ENCODE assay signal across 8 cellular contexts in genomic region chr19:12293771-12294307, GRCh38. TPM values are rescaled to one million over a fixed set of nuclear protein-coding genes. Genes with fewer than 3 reads are reported as not detected.
DNase-seq lines count a peak whose midpoint lies in the region; ATAC-seq and TF ChIP-seq lines count a peak whose summit lies in the region.

No MANE protein-coding gene starts in this region.

- peaks cover 45% of the 10 kb centered on the region for H3K4me1 Mint-ChIP-seq in activated CD4-positive, alpha-beta T cell treated with anti-CD3 and anti-CD28 coated beads, Interleukin-2, amount 10 ng/mL, durations not matched to agents 7 days and 5 days

- 4% methylated on average over 20 of the region's 20 CpGs for WGBS in ectodermal cell, 2 experiments

- H3K4me3 ChIP-seq in ectodermal cell (ENCODE audit: insufficient read depth, low read depth, low read length) (peak overlapping the region; percentile 65), lower lobe of right lung (peak overlapping the region; percentile 85)

- no peak for TF ChIP-seq CTCF in lower lobe of right lung (IDR thresholded peaks at IDR 0.05)

- peaks cover 57% of the 10 kb centered on the region for H3K36me3 Mint-ChIP-seq in activated CD4-positive, alpha-beta T cell treated with anti-CD3 and anti-CD28 coated beads, Interleukin-2, amount 10 ng/mL, durations not matched to agents 7 days and 5 days (ENCODE audit: low read depth)

- no peaks in the 10 kb centered on the region for H3K9me3 ChIP-seq in ectodermal cell (ENCODE audit: control insufficient read depth, low read length)
- no peaks in the 10 kb centered on the region for H3K9me3 ChIP-seq in lower lobe of right lung

- H3K27ac Mint-ChIP-seq in activated CD4-positive, alpha-beta T cell treated with anti-CD3 and anti-CD28 coated beads, Interleukin-2, amount 10 ng/mL, durations not matched to agents 7 days and 5 days: peak overlapping the region; percentile 98

- POLR2A ChIA-PET in activated CD4-positive, alpha-beta T cell treated with anti-CD3 and anti-CD28 coated beads, Interleukin-2, amount 10 ng/mL, durations not matched to agents 7 days and 5 days (lab: Charles Lee): interaction anchor here (0.9 to 1.6 kb wide), 2 partner anchors 38 to 40 kb away, joined by 6 read pairs; partner anchors contain the start of gene ZNF563

- H3K27ac ChIP-seq in ectodermal cell (ENCODE audit: insufficient read depth, low read depth, low read length, poor library complexity, severe bottlenecking) (peak overlapping the region; percentile 94), lower lobe of right lung (peak overlapping the region; percentile 97)

- H3K27me3 Mint-ChIP-seq in activated CD4-positive, alpha-beta T cell treated with anti-CD3 and anti-CD28 coated beads, Interleukin-2, amount 10 ng/mL, durations not matched to agents 7 days and 5 days: no peaks in the 10 kb centered on the region

- peaks cover 6% of the 10 kb centered on the region for H3K4me1 ChIP-seq in ectodermal cell (ENCODE audit: control insufficient read depth, insufficient read depth, low read length)
- H3K4me1 ChIP-seq in lower lobe of right lung: peaks cover 41% of the 10 kb centered on the region

- peaks cover 28% of the 10 kb centered on the region for H3K9me3 Mint-ChIP-seq in activated CD4-positive, alpha-beta T cell treated with anti-CD3 and anti-CD28 coated beads, Interleukin-2, amount 10 ng/mL, durations not matched to agents 7 days and 5 days

- H3K27me3 ChIP-seq in ectodermal cell (ENCODE audit: control insufficient read depth, insufficient read depth, low read length, poor library complexity, severe bottlenecking) (no peaks in the 10 kb centered on the region), lower lobe of right lung (ENCODE audit: low read depth) (no peaks in the 10 kb centered on the region)

- H3K36me3 ChIP-seq in ectodermal cell (ENCODE audit: control insufficient read depth, insufficient read depth, low read length): no peaks in the 10 kb centered on the region
- no peaks in the 10 kb centered on the region for H3K36me3 ChIP-seq in lower lobe of right lung

- H3K4me3 Mint-ChIP-seq in activated CD4-positive, alpha-beta T cell treated with anti-CD3 and anti-CD28 coated beads, Interleukin-2, amount 10 ng/mL, durations not matched to agents 7 days and 5 days: peak overlapping the region; percentile 98

- DNase-seq in GM03348 (ENCODE audit: low spot score) (peak; percentile 66), H4 (ENCODE audit: low spot score) (peak; percentile 60), NCI-H1105 (lab: John Stamatoyannopoulos, UW) (peak; percentile 17), lower lobe of right lung (peak; percentile 94), NCI-H2171 treated with DMSO at 0.1 percent for 48 hours (lab: John Stamatoyannopoulos, UW) (no peak)
- DNase-seq in activated CD4-positive, alpha-beta T cell treated with anti-CD3 and anti-CD28 coated beads, Interleukin-2, amount 10 ng/mL, durations not matched to agents 7 days and 5 days: peak; percentile 66
- DNase-seq in stimulated activated CD4-positive, alpha-beta T cell treated with anti-CD3 and anti-CD28 coated beads, TNF-alpha, amount 100 ng/mL, for 48 hours (ENCODE audit: low read depth in 3 of 3): peak; percentile 10 to 29 (median 27)

- ATAC-seq in lower lobe of right lung: peak; percentile 88 to 92

- CTCF ChIA-PET in activated CD4-positive, alpha-beta T cell treated with anti-CD3 and anti-CD28 coated beads, Interleukin-2, amount 10 ng/mL, durations not matched to agents 7 days and 5 days (lab: Charles Lee): interaction anchor here (0.6 kb wide), 1 partner anchor 20 kb away, joined by 3 read pairs; no protein-coding TSS in a partner anchor

- intact Hi-C loops in lower lobe of right lung (cut with DNase I): no loop called here

RNA-seq across cellular contexts. Expression of gene ZNF44, which starts 0.8 kb away (rescaled TPM):
- total RNA-seq in H4 (2014; rRNA removed; shearing (Covaris generic)): 3.3 and 6.5 TPM in 2 replicates
- total RNA-seq in activated CD4-positive, alpha-beta T cell treated with anti-CD3 and anti-CD28 coated beads, Interleukin-2, amount 10 ng/mL, durations not matched to agents 7 days and 5 days: 10 to 100 TPM; 15.5 to 15.7 TPM
- polyA plus RNA-seq in ectodermal cell (2013, experiment 1 of 4): 7.3 TPM
- polyA plus RNA-seq in ectodermal cell (2013, experiment 2 of 4): 7.8 TPM
- 6.7 TPM for polyA plus RNA-seq in ectodermal cell (2013, experiment 3 of 4)
- polyA plus RNA-seq in ectodermal cell (2013, experiment 4 of 4): 7.9 TPM
- total RNA-seq in lower lobe of right lung: 12.8 TPM

RNA-seq across cellular contexts. Expression of gene ZNF563, which starts 39.6 kb away (rescaled TPM):
- total RNA-seq in H4 (2014; rRNA removed; shearing (Covaris generic)): 0.29 and 3.4 TPM in 2 replicates
- total RNA-seq in activated CD4-positive, alpha-beta T cell treated with anti-CD3 and anti-CD28 coated beads, Interleukin-2, amount 10 ng/mL, durations not matched to agents 7 days and 5 days: 1 to 10 TPM; 3.8 to 3.9 TPM
- polyA plus RNA-seq in ectodermal cell (2013, experiment 1 of 4): 2.8 TPM
- 1.8 TPM for polyA plus RNA-seq in ectodermal cell (2013, experiment 2 of 4)
- 1.4 TPM for polyA plus RNA-seq in ectodermal cell (2013, experiment 3 of 4)
- 1.1 TPM for polyA plus RNA-seq in ectodermal cell (2013, experiment 4 of 4)
- 2.3 TPM for total RNA-seq in lower lobe of right lung
